ENCODE assay signal across 9 cellular contexts in the genomic region with DNA sequence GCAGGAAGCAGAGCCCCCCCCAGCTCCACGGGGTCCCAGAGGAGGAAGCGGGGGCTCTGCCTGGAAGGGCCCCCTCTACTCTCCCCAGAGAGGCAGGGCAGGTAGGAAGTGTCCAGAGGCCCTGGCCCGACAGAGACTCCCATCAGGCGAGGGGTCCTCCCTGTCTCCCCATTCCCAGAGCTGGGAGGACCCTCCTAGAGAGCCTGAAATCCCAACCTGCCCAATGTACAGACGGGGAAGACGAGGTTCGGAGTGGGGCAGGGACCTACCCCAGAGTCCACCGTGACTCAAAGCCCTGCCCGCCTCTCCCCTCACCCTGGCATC. TPM values are rescaled to one million over a fixed set of nuclear protein-coding genes. Genes with fewer than 3 reads are reported as not detected.
A peak's percentile ranks its signal among the peaks of the same experiment; 100 is the strongest.
DNase-seq lines count a peak whose midpoint lies in the region; ATAC-seq and TF ChIP-seq lines count a peak whose summit lies in the region.
"Had no signal": no experiment of that assay in that cellular context is flagged by ENCODE, and none has a peak within 500 bp of the region (broad histone marks: within the 10 kb centered on the region; RNA-seq: fewer than 3 reads in every experiment).

No MANE protein-coding gene starts in this region.

- CTCF ChIA-PET in HEK293 (lab: Yijun Ruan, JAX) = interaction anchor here (0.5 to 0.8 kb wide), 2 partner anchors 13 to 134 kb away, joined by 3 to 4 read pairs; no protein-coding TSS in a partner anchor

- DNase-seq in ascending aorta (ENCODE audit: low spot score in 2 of 2) (no peak), left lung (no peak), stomach (no peak), NCI-H187 (lab: John Stamatoyannopoulos, UW) (no peak), ACHN (no peak)
- DNase-seq: NCI-H1436 treated with DMSO at 0.1 percent for 48 hours, OCI-M1 had no signal

- ATAC-seq in left lung (peak; percentile 55), GM18502 (IDR thresholded peaks at IDR 0.05; ENCODE audit: poor library complexity, unreplicated experiment) (no peak)

- no peak for TF ChIP-seq CTCF in HEK293 (tag by site-specific recombination; IDR thresholded peaks at IDR 0.05)
- no peak for TF ChIP-seq CTCF in ascending aorta (IDR thresholded peaks at IDR 0.05)
- no peak for TF ChIP-seq CTCF in left lung (IDR thresholded peaks at IDR 0.05)
- TF ChIP-seq CTCF in stomach (IDR thresholded peaks at IDR 0.05) = no peak

- in situ Hi-C loops in ACHN (cut with HindIII; ENCODE audit: low pct_ligation_motif_present, low pct_unique_long_range_greater_than_20kb, low sequenced_read_pairs) = no loop called here

- H3K27ac ChIP-seq in HEK293 (ENCODE audit: extremely low read depth, low read depth, low read length) (no peak overlapping the region), ascending aorta (peak overlapping the region; percentile 57 to 61), left lung (peak overlapping the region in 1 of 2 donors; percentile 28), stomach (peak overlapping the region in 4 of 5 donors; percentile 23 to 80 (median 69))

- intact Hi-C loops in ascending aorta (cut with DNase I) = no loop called here
- intact Hi-C loops in left lung (cut with DNase I) = no loop called here
- intact Hi-C loops in stomach (cut with DNase I; ENCODE audit: low total_unique reads) = no loop called here

- POLR2A ChIA-PET in HEK293 (lab: Yijun Ruan, JAX) = interaction anchor here (0.9 kb wide), 1 partner anchor 25 kb away, joined by 4 read pairs; no protein-coding TSS in a partner anchor

- TF ChIP-seq EP300 in stomach (IDR thresholded peaks at IDR 0.05) = no peak

- H3K4me1 ChIP-seq in HEK293 (ENCODE audit: control insufficient read depth, insufficient read depth, low read length) = no peaks in the 10 kb centered on the region; the same call in 1 of the 2 replicates
- H3K4me1 ChIP-seq in ascending aorta = peaks cover 0 to 4% of the 10 kb centered on the region in 2 donors
- peaks cover 4 to 8% of the 10 kb centered on the region in 2 donors for H3K4me1 ChIP-seq in left lung
- H3K4me1 ChIP-seq in stomach = peaks cover 14 to 29% (median 23%) of the 10 kb centered on the region in 4 donors

- H3K9me3 ChIP-seq in HEK293 (ENCODE audit: control insufficient read depth, insufficient read depth, low read depth, low read length) (no peaks in the 10 kb centered on the region), ascending aorta (no peaks in the 10 kb centered on the region), left lung (no peaks in the 10 kb centered on the region), stomach (no peaks in the 10 kb centered on the region)

- 62 to 74% (median 65%) methylated on average over 6 to 9 of the region's 9 CpGs for WGBS in stomach, 5 donors

- H3K36me3 ChIP-seq in HEK293 (ENCODE audit: control insufficient read depth in 2 of 2, insufficient read depth in 1 of 2, low read length in 2 of 2) (no peaks in the 10 kb centered on the region), ascending aorta (no peaks in the 10 kb centered on the region), left lung (no peaks in the 10 kb centered on the region), stomach (peaks cover 0 to 14% (median 0%) of the 10 kb centered on the region in 4 donors)

- H3K27me3 ChIP-seq in ascending aorta = no peaks in the 10 kb centered on the region
- H3K27me3 ChIP-seq in left lung = peaks cover 0 to 78% of the 10 kb centered on the region in 2 donors
- H3K27me3 ChIP-seq in stomach = peaks cover 0 to 50% (median 8%) of the 10 kb centered on the region in 3 donors

- no peak overlapping the region for H3K4me3 ChIP-seq in HEK293 (ENCODE audit: low read depth, low read length)
- H3K4me3 ChIP-seq in ascending aorta = peak overlapping the region; percentile 71 to 86
- peak overlapping the region in 1 of 2 donors; percentile 52 for H3K4me3 ChIP-seq in left lung
- peak overlapping the region; percentile 62 to 73 (median 68) for H3K4me3 ChIP-seq in stomach

- no peak for TF ChIP-seq POLR2A in stomach (IDR thresholded peaks at IDR 0.05)

TF ChIP-seq in HEK293, 187 proteins besides CTCF, POLR2A, EP300 and RAD21:
- TF ChIP-seq, protein P1, sequence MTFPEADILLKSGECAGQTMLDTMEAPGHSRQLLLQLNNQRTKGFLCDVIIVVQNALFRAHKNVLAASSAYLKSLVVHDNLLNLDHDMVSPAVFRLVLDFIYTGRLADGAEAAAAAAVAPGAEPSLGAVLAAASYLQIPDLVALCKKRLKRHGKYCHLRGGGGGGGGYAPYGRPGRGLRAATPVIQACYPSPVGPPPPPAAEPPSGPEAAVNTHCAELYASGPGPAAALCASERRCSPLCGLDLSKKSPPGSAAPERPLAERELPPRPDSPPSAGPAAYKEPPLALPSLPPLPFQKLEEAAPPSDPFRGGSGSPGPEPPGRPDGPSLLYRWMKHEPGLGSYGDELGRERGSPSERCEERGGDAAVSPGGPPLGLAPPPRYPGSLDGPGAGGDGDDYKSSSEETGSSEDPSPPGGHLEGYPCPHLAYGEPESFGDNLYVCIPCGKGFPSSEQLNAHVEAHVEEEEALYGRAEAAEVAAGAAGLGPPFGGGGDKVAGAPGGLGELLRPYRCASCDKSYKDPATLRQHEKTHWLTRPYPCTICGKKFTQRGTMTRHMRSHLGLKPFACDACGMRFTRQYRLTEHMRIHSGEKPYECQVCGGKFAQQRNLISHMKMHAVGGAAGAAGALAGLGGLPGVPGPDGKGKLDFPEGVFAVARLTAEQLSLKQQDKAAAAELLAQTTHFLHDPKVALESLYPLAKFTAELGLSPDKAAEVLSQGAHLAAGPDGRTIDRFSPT (tag by site-specific recombination; IDR thresholded peaks at IDR 0.05) = peak; percentile 71
- TF ChIP-seq ZNF404 (tag by site-specific recombination; IDR thresholded peaks at IDR 0.05) = no peak

RNA-seq across cellular contexts. Expression of gene TLE2, which starts 1.1 kb away (rescaled TPM):
- 86.3 TPM for total RNA-seq in ascending aorta
- 10 to 100 TPM; 35.2 to 70.5 TPM for total RNA-seq in left lung
- total RNA-seq in stomach = 10 to 100 TPM; 13.8 to 92.9 (median 47.2) TPM
- 10 to 100 TPM; 21.4 to 24.1 (median 21.8) TPM for polyA plus RNA-seq in stomach

RNA-seq across cellular contexts. Expression of gene TLE5, which starts 34.4 kb away (rescaled TPM):
- total RNA-seq in ascending aorta (559 TPM), left lung (100 to 1,000 TPM; 335 to 409 TPM), stomach (100 to 1,000 TPM; 126 to 386 (median 264) TPM)
- polyA plus RNA-seq in stomach = 100 to 1,000 TPM; 470 to 688 (median 669) TPM

RNA-seq across cellular contexts. Expression of gene TLE6, which starts 50.6 kb away (rescaled TPM):
- total RNA-seq in ascending aorta = not detected
- total RNA-seq in left lung = 1 to 10 TPM; 3.3 to 6.9 TPM
- 1 to 10 TPM in 2 of 5 donors, under 1 TPM in 2, not detected in 1; 0.73 to 7.0 (median 1.8) TPM for total RNA-seq in stomach
- polyA plus RNA-seq in stomach = 1 to 10 TPM in 2 of 3 donors, under 1 TPM in 1; 0.31 to 3.4 (median 2.7) TPM
